ENCODE assay signal across 2 cellular contexts in the genomic region with DNA sequence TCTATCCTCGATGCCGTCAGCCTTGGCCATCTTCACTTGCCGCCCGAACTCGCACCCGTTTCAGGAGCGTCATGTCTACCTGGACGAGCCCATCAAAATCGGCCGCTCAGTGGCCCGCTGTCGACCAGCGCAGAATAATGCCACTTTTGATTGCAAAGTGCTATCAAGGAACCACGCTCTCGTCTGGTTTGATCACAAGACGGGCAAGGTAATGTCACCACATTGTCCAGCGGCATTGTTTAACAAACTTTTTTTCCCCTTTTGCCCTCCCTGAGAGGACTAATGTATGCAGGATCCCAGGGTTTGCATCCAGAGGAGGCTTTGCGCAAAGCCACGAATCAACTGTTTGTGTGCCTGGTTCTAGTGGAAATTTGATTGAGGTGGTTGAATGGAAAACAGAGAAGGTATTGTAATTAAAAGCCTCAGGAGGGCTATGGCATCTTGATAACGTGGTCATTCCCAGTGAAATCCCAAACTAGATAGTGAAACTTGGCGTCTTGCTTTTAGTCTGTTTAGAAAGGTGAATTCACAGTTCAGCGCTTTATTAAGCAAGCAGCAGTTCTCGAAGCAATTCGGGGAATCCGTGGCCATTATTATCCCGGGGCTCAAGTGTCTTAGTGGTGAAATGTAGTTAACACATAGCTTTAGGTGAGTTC.
TF ChIP-seq lines count a peak whose summit lies in the region.

No MANE protein-coding gene starts in this region.

TF ChIP-seq in HEK293, 187 proteins besides CTCF, POLR2A, EP300 and RAD21 (continued from another document):
- TF ChIP-seq, protein P1, sequence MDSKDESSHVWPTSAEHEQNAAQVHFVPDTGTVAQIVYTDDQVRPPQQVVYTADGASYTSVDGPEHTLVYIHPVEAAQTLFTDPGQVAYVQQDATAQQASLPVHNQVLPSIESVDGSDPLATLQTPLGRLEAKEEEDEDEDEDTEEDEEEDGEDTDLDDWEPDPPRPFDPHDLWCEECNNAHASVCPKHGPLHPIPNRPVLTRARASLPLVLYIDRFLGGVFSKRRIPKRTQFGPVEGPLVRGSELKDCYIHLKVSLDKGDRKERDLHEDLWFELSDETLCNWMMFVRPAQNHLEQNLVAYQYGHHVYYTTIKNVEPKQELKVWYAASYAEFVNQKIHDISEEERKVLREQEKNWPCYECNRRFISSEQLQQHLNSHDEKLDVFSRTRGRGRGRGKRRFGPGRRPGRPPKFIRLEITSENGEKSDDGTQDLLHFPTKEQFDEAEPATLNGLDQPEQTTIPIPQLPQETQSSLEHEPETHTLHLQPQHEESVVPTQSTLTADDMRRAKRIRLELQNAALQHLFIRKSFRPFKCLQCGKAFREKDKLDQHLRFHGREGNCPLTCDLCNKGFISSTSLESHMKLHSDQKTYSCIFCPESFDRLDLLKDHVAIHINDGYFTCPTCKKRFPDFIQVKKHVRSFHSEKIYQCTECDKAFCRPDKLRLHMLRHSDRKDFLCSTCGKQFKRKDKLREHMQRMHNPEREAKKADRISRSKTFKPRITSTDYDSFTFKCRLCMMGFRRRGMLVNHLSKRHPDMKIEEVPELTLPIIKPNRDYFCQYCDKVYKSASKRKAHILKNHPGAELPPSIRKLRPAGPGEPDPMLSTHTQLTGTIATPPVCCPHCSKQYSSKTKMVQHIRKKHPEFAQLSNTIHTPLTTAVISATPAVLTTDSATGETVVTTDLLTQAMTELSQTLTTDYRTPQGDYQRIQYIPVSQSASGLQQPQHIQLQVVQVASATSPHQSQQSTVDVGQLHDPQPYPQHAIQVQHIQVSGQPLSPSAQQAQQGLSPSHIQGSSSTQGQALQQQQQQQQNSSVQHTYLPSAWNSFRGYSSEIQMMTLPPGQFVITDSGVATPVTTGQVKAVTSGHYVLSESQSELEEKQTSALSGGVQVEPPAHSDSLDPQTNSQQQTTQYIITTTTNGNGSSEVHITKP (tag by site-specific recombination; IDR thresholded peaks at IDR 0.05), result peak; percentile 86
- TF ChIP-seq, protein P2, sequence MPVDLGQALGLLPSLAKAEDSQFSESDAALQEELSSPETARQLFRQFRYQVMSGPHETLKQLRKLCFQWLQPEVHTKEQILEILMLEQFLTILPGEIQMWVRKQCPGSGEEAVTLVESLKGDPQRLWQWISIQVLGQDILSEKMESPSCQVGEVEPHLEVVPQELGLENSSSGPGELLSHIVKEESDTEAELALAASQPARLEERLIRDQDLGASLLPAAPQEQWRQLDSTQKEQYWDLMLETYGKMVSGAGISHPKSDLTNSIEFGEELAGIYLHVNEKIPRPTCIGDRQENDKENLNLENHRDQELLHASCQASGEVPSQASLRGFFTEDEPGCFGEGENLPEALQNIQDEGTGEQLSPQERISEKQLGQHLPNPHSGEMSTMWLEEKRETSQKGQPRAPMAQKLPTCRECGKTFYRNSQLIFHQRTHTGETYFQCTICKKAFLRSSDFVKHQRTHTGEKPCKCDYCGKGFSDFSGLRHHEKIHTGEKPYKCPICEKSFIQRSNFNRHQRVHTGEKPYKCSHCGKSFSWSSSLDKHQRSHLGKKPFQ (tag by site-specific recombination; IDR thresholded peaks at IDR 0.05), result no peak
TF ChIP-seq in HEK293: peak in this region for 4.

TF ChIP-seq in HepG2, 621 proteins besides CTCF, POLR2A, EP300 and RAD21 (continued from another document):
- no peak for TF ChIP-seq HNF4A (CRISPR knock-in tag; IDR thresholded peaks at IDR 0.05)
- TF ChIP-seq CBFB (CRISPR knock-in tag; IDR thresholded peaks at IDR 0.05), result no peak
- TF ChIP-seq NR1H2 (CRISPR knock-in tag; IDR thresholded peaks at IDR 0.05; ENCODE audit: borderline replicate concordance, low read depth), result no peak
- TF ChIP-seq, protein P3, sequence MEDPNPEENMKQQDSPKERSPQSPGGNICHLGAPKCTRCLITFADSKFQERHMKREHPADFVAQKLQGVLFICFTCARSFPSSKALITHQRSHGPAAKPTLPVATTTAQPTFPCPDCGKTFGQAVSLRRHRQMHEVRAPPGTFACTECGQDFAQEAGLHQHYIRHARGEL (CRISPR knock-in tag; IDR thresholded peaks at IDR 0.05), result no peak
- no peak for TF ChIP-seq ETV6 (CRISPR knock-in tag; conservative IDR thresholded peaks at IDR 0.05)
- peak; percentile 58; the same call in 1 of the 2 replicates for TF ChIP-seq KAT7 (CRISPR knock-in tag; IDR thresholded peaks at IDR 0.05; ENCODE audit: borderline replicate concordance)
- TF ChIP-seq ZBTB3 (CRISPR knock-in tag; IDR thresholded peaks at IDR 0.05; ENCODE audit: borderline replicate concordance, low read depth), result no peak
- TF ChIP-seq, protein P4, sequence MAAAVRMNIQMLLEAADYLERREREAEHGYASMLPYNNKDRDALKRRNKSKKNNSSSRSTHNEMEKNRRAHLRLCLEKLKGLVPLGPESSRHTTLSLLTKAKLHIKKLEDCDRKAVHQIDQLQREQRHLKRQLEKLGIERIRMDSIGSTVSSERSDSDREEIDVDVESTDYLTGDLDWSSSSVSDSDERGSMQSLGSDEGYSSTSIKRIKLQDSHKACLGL (CRISPR knock-in tag; IDR thresholded peaks at IDR 0.05), result no peak
- peak; percentile 32 for TF ChIP-seq ZNF781 (CRISPR knock-in tag; IDR thresholded peaks at IDR 0.05; ENCODE audit: borderline replicate concordance, not compliant biosample characterization)
- 0 out of 2 replicates have a peak, but pooled peaks have one; percentile 20 for TF ChIP-seq ZSCAN30 (CRISPR knock-in tag; IDR thresholded peaks at IDR 0.05)
- no peak for TF ChIP-seq CBX2 (IDR thresholded peaks at IDR 0.05; ENCODE audit: low read depth, low read length)
- no peak for TF ChIP-seq CBX2 (CRISPR knock-in tag; IDR thresholded peaks at IDR 0.05; ENCODE audit: low read depth)
- no peak for TF ChIP-seq KLF13 (CRISPR knock-in tag; IDR thresholded peaks at IDR 0.05)
- TF ChIP-seq TAF1 (CRISPR knock-in tag; IDR thresholded peaks at IDR 0.05), result peak; percentile 21; the same call in 1 of the 2 replicates
- peak; percentile 25 for TF ChIP-seq SAP130 (CRISPR knock-in tag; IDR thresholded peaks at IDR 0.05; ENCODE audit: low read depth)
